1 cellular context compared by ENCODE assay signal in the genomic region with DNA sequence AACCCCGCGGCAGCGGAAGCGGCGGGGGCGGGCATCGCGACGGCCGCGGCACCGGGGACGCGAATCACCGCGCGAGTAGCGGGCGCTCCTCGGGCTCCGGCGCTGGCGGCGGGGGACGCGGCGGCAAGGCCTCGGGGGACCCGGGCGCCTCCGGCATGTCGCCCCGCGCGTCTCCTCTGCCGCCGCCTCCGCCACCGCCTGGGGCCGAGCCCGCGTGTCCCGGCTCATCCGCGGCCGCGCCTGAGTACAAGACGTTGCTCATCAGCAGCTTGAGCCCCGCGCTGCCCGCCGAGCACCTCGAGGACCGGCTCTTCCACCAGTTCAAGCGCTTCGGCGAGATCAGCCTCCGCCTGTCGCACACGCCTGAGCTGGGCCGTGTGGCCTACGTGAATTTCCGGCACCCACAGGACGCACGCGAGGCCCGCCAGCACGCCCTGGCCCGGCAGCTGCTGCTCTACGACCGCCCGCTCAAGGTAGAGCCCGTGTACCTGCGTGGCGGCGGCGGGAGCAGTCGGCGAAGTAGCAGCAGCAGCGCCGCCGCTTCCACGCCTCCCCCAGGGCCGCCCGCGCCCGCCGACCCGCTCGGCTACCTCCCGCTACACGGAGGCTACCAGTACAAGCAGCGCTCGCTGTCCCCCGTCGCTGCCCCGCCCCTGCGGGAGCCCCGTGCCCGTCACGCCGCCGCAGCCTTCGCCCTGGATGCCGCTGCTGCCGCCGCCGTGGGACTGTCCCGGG.
TF ChIP-seq lines count a peak whose summit lies in the region.

No MANE protein-coding gene starts in this region.

TF ChIP-seq in IMR-90, 13 proteins besides CTCF, POLR2A, EP300 and RAD21:
- TF ChIP-seq SMC3 (IDR thresholded peaks at IDR 0.05; ENCODE audit: low read depth, low read length) (no peak), CEBPB (IDR thresholded peaks at IDR 0.05; ENCODE audit: low read depth, low read length) (no peak), RCOR1 (IDR thresholded peaks at IDR 0.05; ENCODE audit: insufficient replicate concordance, low read length) (no peak), MAFK (IDR thresholded peaks at IDR 0.05; ENCODE audit: low read depth, low read length) (no peak), MXI1 (IDR thresholded peaks at IDR 0.05; ENCODE audit: borderline replicate concordance, low read depth, low read length) (no peak), BHLHE40 (IDR thresholded peaks at IDR 0.05; ENCODE audit: low read depth, low read length) (no peak), CHD1 (IDR thresholded peaks at IDR 0.05; ENCODE audit: low read depth, low read length) (no peak)
TF ChIP-seq in IMR-90: peak in this region for 0.
